ENCODE assay signal across 25 cellular contexts in genomic region chr9:98321269-98321668, GRCh38.
"Had no signal": no experiment of that assay in that cellular context is flagged by ENCODE, and none has a peak within 500 bp of the region (broad histone marks: within the 10 kb centered on the region; RNA-seq: fewer than 3 reads in every experiment).

No MANE protein-coding gene starts in this region.

- H3K27me3 Mint-ChIP-seq: stimulated activated naive CD8-positive, alpha-beta T cell treated with anti-CD3 and anti-CD28 coated beads, Interleukin-15, amount 100 ng/mL, for 72 hours had no signal

- ATAC-seq: effector memory CD8-positive, alpha-beta T cell; left cardiac atrium; left lung; psoas muscle; right cardiac atrium; stimulated activated naive B cell treated with anti-CD40 and anti-IgM and Interleukin-4, amounts not matched to agents 10 μg/mL and 1 μg/mL and 100 μg/mL, for 72 hours; stimulated activated naive CD8-positive, alpha-beta T cell treated with anti-CD3 and anti-CD28 coated beads, Interleukin-15, amount 100 ng/mL, for 72 hours had no signal

- H3K9ac ChIP-seq: neural progenitor cell had no signal

- H3K36me3 ChIP-seq: esophagus squamous epithelium, left lung, neural progenitor cell, ovary, sigmoid colon, suprapubic skin, transverse colon, vagina had no signal

- H3K27ac Mint-ChIP-seq: effector memory CD8-positive, alpha-beta T cell; nephron; neural progenitor cell; stimulated activated naive B cell treated with anti-CD40 and anti-IgM and Interleukin-4, amounts not matched to agents 10 μg/mL and 1 μg/mL and 100 μg/mL, for 72 hours had no signal

- H3K9me3 Mint-ChIP-seq: effector memory CD8-positive, alpha-beta T cell; neural progenitor cell; stimulated activated naive B cell treated with anti-CD40 and anti-IgM and Interleukin-4, amounts not matched to agents 10 μg/mL and 1 μg/mL and 100 μg/mL, for 72 hours; stimulated activated naive CD8-positive, alpha-beta T cell treated with anti-CD3 and anti-CD28 coated beads, Interleukin-15, amount 100 ng/mL, for 72 hours had no signal

- H3K4me1 ChIP-seq: esophagus squamous epithelium, left lung, neural progenitor cell, psoas muscle, sigmoid colon, suprapubic skin, transverse colon, vagina had no signal

- H3K9me3 ChIP-seq: esophagus squamous epithelium, left lung, ovary, psoas muscle, sigmoid colon, suprapubic skin, transverse colon, vagina had no signal

- H3K4me1 Mint-ChIP-seq: nephron; stimulated activated naive B cell treated with anti-CD40 and anti-IgM and Interleukin-4, amounts not matched to agents 10 μg/mL and 1 μg/mL and 100 μg/mL, for 72 hours; stimulated activated naive CD8-positive, alpha-beta T cell treated with anti-CD3 and anti-CD28 coated beads, Interleukin-15, amount 100 ng/mL, for 72 hours had no signal

- H3K27ac ChIP-seq: esophagus squamous epithelium, left lung, neural progenitor cell, ovary, psoas muscle, sigmoid colon, suprapubic skin, transverse colon, vagina had no signal

- H2AFZ ChIP-seq: neural progenitor cell had no signal

- H3K4me2 ChIP-seq: neural progenitor cell had no signal

- H3K27me3 ChIP-seq: esophagus squamous epithelium, left lung, neural progenitor cell, ovary, sigmoid colon, suprapubic skin, transverse colon, vagina had no signal

- H3K4me3 Mint-ChIP-seq: effector memory CD8-positive, alpha-beta T cell; nephron; neural progenitor cell; stimulated activated naive B cell treated with anti-CD40 and anti-IgM and Interleukin-4, amounts not matched to agents 10 μg/mL and 1 μg/mL and 100 μg/mL, for 72 hours; stimulated activated naive CD8-positive, alpha-beta T cell treated with anti-CD3 and anti-CD28 coated beads, Interleukin-15, amount 100 ng/mL, for 72 hours had no signal

- H3K36me3 Mint-ChIP-seq: neural progenitor cell; stimulated activated naive B cell treated with anti-CD40 and anti-IgM and Interleukin-4, amounts not matched to agents 10 μg/mL and 1 μg/mL and 100 μg/mL, for 72 hours had no signal

- H3K4me3 ChIP-seq: esophagus squamous epithelium, left lung, neural progenitor cell, ovary, psoas muscle, sigmoid colon, suprapubic skin, transverse colon, vagina had no signal

- DNase-seq: cortex of kidney; effector memory CD8-positive, alpha-beta T cell; erythroblast; esophagus squamous epithelium; foreskin melanocyte; hypothalamus; left cardiac atrium; left lung; mammary epithelial cell; mesendoderm; nucleus accumbens; ovary; posterior cingulate gyrus; psoas muscle; right cardiac atrium; sigmoid colon; stimulated activated CD4-positive, alpha-beta T cell treated with anti-CD3 and anti-CD28 coated beads, Interleukin-2, amount 100 ng/mL, for 24 hours; stimulated activated CD4-positive, alpha-beta T cell treated with anti-CD3 and anti-CD28 coated beads, Interleukin-4, amount 100 ng/mL, for 24 hours; stimulated activated naive B cell treated with anti-CD40 and anti-IgM and Interleukin-4, amounts not matched to agents 10 μg/mL and 1 μg/mL and 100 μg/mL, for 72 hours; stimulated activated naive CD8-positive, alpha-beta T cell treated with anti-CD3 and anti-CD28 coated beads, Interleukin-15, amount 100 ng/mL, for 72 hours; transverse colon had no signal
